Comparison of ENCODE assay signal across 8 cellular contexts in the genomic region with DNA sequence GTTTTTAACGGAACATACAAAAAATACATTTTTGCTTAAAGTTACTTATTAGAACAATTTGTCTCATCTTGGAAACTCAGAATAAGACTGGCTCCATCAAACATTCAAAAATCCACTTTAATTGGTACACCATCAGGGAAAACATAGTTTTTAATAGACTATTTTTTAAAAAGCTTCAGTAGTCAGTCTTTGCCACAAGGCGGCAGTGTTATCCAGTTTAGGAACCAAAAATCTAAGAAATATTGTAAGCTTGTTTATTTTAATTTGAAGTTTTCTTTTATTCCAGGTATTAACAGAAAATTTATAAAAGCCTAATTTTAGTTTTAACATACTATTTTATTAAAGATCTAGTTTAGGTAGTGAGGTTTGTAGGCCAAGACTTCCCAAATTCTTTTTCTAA.
A peak's percentile ranks its signal among the peaks of the same experiment; 100 is the strongest.
DNase-seq lines count a peak whose midpoint lies in the region; ATAC-seq and TF ChIP-seq lines count a peak whose summit lies in the region.

No MANE protein-coding gene starts in this region.

- H4K20me1 ChIP-seq in GM23248 (ENCODE audit: insufficient read depth), result no peaks in the 10 kb centered on the region

- no peak overlapping the region for H3K4me3 Mint-ChIP-seq in activated naive CD8-positive, alpha-beta T cell treated with anti-CD3 and anti-CD28 coated beads for 36 hours
- no peak overlapping the region for H3K4me3 Mint-ChIP-seq in activated CD8-positive, alpha-beta memory T cell treated with anti-CD3 and anti-CD28 coated beads, Interleukin-2, amount 10 ng/mL, durations not matched to agents 7 days and 5 days

- H3K27ac Mint-ChIP-seq in activated naive CD8-positive, alpha-beta T cell treated with anti-CD3 and anti-CD28 coated beads for 36 hours, result no peak overlapping the region
- H3K27ac Mint-ChIP-seq in activated CD8-positive, alpha-beta memory T cell treated with anti-CD3 and anti-CD28 coated beads, Interleukin-2, amount 10 ng/mL, durations not matched to agents 7 days and 5 days, result no peak overlapping the region

- no peak overlapping the region for H3K4me3 ChIP-seq in BE2C (ENCODE audit: low read depth, low read length)
- H3K4me3 ChIP-seq in GM23248, result no peak overlapping the region

- no peaks in the 10 kb centered on the region for H3K79me2 ChIP-seq in GM23248 (ENCODE audit: insufficient read depth)

- no peaks in the 10 kb centered on the region for H3F3A ChIP-seq in GM23248 (ENCODE audit: insufficient read depth)

- H3K36me3 ChIP-seq in BE2C (no peaks in the 10 kb centered on the region), GM23248 (ENCODE audit: low read depth) (no peaks in the 10 kb centered on the region)

- H3K4me1 ChIP-seq in BE2C (no peaks in the 10 kb centered on the region), GM23248 (ENCODE audit: insufficient read depth) (no peaks in the 10 kb centered on the region)

- no peaks in the 10 kb centered on the region for H3K36me3 Mint-ChIP-seq in activated naive CD8-positive, alpha-beta T cell treated with anti-CD3 and anti-CD28 coated beads for 36 hours
- H3K36me3 Mint-ChIP-seq in activated CD8-positive, alpha-beta memory T cell treated with anti-CD3 and anti-CD28 coated beads, Interleukin-2, amount 10 ng/mL, durations not matched to agents 7 days and 5 days, result no peaks in the 10 kb centered on the region

- no peak overlapping the region for H3K9ac ChIP-seq in GM23248

- H3K27ac ChIP-seq in GM23248, result no peak overlapping the region

- ATAC-seq in GM19035 (IDR thresholded peaks at IDR 0.05; ENCODE audit: unreplicated experiment), result no peak
- ATAC-seq in activated CD8-positive, alpha-beta memory T cell treated with anti-CD3 and anti-CD28 coated beads, Interleukin-2, amount 10 ng/mL, durations not matched to agents 7 days and 5 days, result no peak

- H3K9me3 ChIP-seq in BE2C, result no peaks in the 10 kb centered on the region
- H3K9me3 ChIP-seq in GM23248 (ENCODE audit: low read depth), result no peaks in the 10 kb centered on the region

- H2AFZ ChIP-seq in GM23248, result no peak overlapping the region

- WGBS in GM23248 (ENCODE audit: low coverage in 1 of 2, low lambda C conversion rate in 2 of 2, missing lambda C conversion rate in 2 of 2), 2 experiments, result 41 to 50% methylated on average over 2 of the region's 2 CpGs

- in situ Hi-C loops in GM23248 (cut with MboI), result loop anchor here (25.0 kb wide), 1 partner anchor 426 kb away; no protein-coding TSS in a partner anchor

- H3K27me3 ChIP-seq in BE2C (no peaks in the 10 kb centered on the region), GM23248 (replicated peaks; ENCODE audit: insufficient read depth) (no peaks in the 10 kb centered on the region)

- TF ChIP-seq CTCF in BE2C (IDR thresholded peaks at IDR 0.05; ENCODE audit: low read depth, low read length), result peak; percentile 61

- H3K27me3 Mint-ChIP-seq in activated naive CD8-positive, alpha-beta T cell treated with anti-CD3 and anti-CD28 coated beads for 36 hours, result no peaks in the 10 kb centered on the region
- H3K27me3 Mint-ChIP-seq in activated CD8-positive, alpha-beta memory T cell treated with anti-CD3 and anti-CD28 coated beads, Interleukin-2, amount 10 ng/mL, durations not matched to agents 7 days and 5 days, result no peaks in the 10 kb centered on the region

- no peaks in the 10 kb centered on the region for H3K9me2 ChIP-seq in GM23248 (ENCODE audit: insufficient read depth)

- H3K4me2 ChIP-seq in GM23248 (ENCODE audit: unreplicated experiment), result no peak overlapping the region

- H3K9me3 Mint-ChIP-seq in activated naive CD8-positive, alpha-beta T cell treated with anti-CD3 and anti-CD28 coated beads for 36 hours, result no peaks in the 10 kb centered on the region
- H3K9me3 Mint-ChIP-seq in activated CD8-positive, alpha-beta memory T cell treated with anti-CD3 and anti-CD28 coated beads, Interleukin-2, amount 10 ng/mL, durations not matched to agents 7 days and 5 days (ENCODE audit: low read depth), result no peaks in the 10 kb centered on the region

- CTCF ChIA-PET in activated CD8-positive, alpha-beta memory T cell treated with anti-CD3 and anti-CD28 coated beads, Interleukin-2, amount 10 ng/mL, durations not matched to agents 7 days and 5 days (lab: Charles Lee), result no interaction called here

- DNase-seq in BE2C, result no peak
- peak; percentile 31 for DNase-seq in GM23248
- peak; percentile 0 for DNase-seq in activated naive CD8-positive, alpha-beta T cell treated with anti-CD3 and anti-CD28 coated beads for 36 hours
- peak; percentile 4 for DNase-seq in left kidney (ENCODE audit: low read depth, low spot score)
- DNase-seq in anterior cingulate cortex (lab: John Stamatoyannopoulos, UW), result no peak
- no peak for DNase-seq in germinal center (ENCODE audit: low spot score)
- DNase-seq in activated CD8-positive, alpha-beta memory T cell treated with anti-CD3 and anti-CD28 coated beads, Interleukin-2, amount 10 ng/mL, durations not matched to agents 7 days and 5 days, result no peak

- no peaks in the 10 kb centered on the region for H3K4me1 Mint-ChIP-seq in activated naive CD8-positive, alpha-beta T cell treated with anti-CD3 and anti-CD28 coated beads for 36 hours
- no peaks in the 10 kb centered on the region for H3K4me1 Mint-ChIP-seq in activated CD8-positive, alpha-beta memory T cell treated with anti-CD3 and anti-CD28 coated beads, Interleukin-2, amount 10 ng/mL, durations not matched to agents 7 days and 5 days

Comparison
In these comparisons a context has a peak if more than half of its experiments do, and no peak if none do; other contexts are left out.
1. DNase-seq: peak in GM23248 (single experiment), activated naive CD8-positive, alpha-beta T cell treated with anti-CD3 and anti-CD28 coated beads for 36 hours (single experiment) and left kidney (single experiment); none in BE2C (single experiment), anterior cingulate cortex (0 of 58), germinal center (single experiment) and activated CD8-positive, alpha-beta memory T cell treated with anti-CD3 and anti-CD28 coated beads, Interleukin-2, amount 10 ng/mL, durations not matched to agents 7 days and 5 days (single experiment).